9 cellular contexts compared by ENCODE assay signal in genomic region chr22:28829358-28830181, GRCh38. TPM values are rescaled to one million over a fixed set of nuclear protein-coding genes. Genes with fewer than 3 reads are reported as not detected.
DNase-seq lines count a peak whose midpoint lies in the region; ATAC-seq and TF ChIP-seq lines count a peak whose summit lies in the region.
"Had no signal": no experiment of that assay in that cellular context is flagged by ENCODE, and none has a peak within 500 bp of the region (broad histone marks: within the 10 kb centered on the region; RNA-seq: fewer than 3 reads in every experiment).

No MANE protein-coding gene starts in this region.

- no peaks in the 10 kb centered on the region for H3K9me3 ChIP-seq in gastroesophageal sphincter

- 33 to 34% methylated on average over 12 of the region's 12 CpGs for WGBS in gastroesophageal sphincter (ENCODE audit: low coverage in 1 of 2), 2 donors

- no peak overlapping the region for H3K4me3 ChIP-seq in gastroesophageal sphincter

- peak; percentile 87 for ATAC-seq in gastroesophageal sphincter
- ATAC-seq in omental fat pad (ENCODE audit: low FRiP score): peak; percentile 70
- ATAC-seq in GM18519 (IDR thresholded peaks at IDR 0.05; ENCODE audit: low FRiP score, unreplicated experiment): no peak

- peak in 3 of 4 experiments; percentile 96 to 98 (median 96) for TF ChIP-seq CTCF in gastroesophageal sphincter (IDR thresholded peaks at IDR 0.05)
- peak in 2 of 3 donors; percentile 91 to 92 for TF ChIP-seq CTCF in omental fat pad (IDR thresholded peaks at IDR 0.05)

- no peaks in the 10 kb centered on the region for H3K27me3 ChIP-seq in gastroesophageal sphincter

- H3K36me3 ChIP-seq in gastroesophageal sphincter: peaks cover 0 to 6% of the 10 kb centered on the region in 2 donors

- peak overlapping the region in 2 of 4 donors; percentile 11 to 49 for H3K27ac ChIP-seq in gastroesophageal sphincter
- no peak overlapping the region for H3K27ac ChIP-seq in substantia nigra (ENCODE audit: low read depth, low read length, poor library complexity, severe bottlenecking)
- H3K27ac ChIP-seq: epithelial cell of prostate had no signal

- DNase-seq in DMS153 treated with DMSO at 0.1 percent for 48 hours (lab: John Stamatoyannopoulos, UW; ENCODE audit: unreplicated experiment): peak; percentile 16
- peak in 62 of 76 experiments; percentile 3 to 77 (median 45) for DNase-seq in HUDEP-2 (lab: John Stamatoyannopoulos, UW; ENCODE audit: unreplicated experiment in 76 of 76)
- DNase-seq in SHP77 (lab: John Stamatoyannopoulos, UW): peak; percentile 60 to 63
- peak; percentile 67 for DNase-seq in activated gamma-delta T cell treated with anti-CD3 and anti-CD28 coated beads, Interleukin-2, amount 50 U/mL, for 16 hours (ENCODE audit: low read depth)
- DNase-seq in omental fat pad (ENCODE audit: low spot score): peak; percentile 64
- peak in 45 of 49 donors; percentile 1 to 80 (median 51) for DNase-seq in substantia nigra (lab: John Stamatoyannopoulos, UW)

- no peak for TF ChIP-seq POLR2A in gastroesophageal sphincter (IDR thresholded peaks at IDR 0.05)

- TF ChIP-seq EP300 in gastroesophageal sphincter (IDR thresholded peaks at IDR 0.05): no peak

- peaks cover 0 to 18% (median 0%) of the 10 kb centered on the region in 3 donors for H3K4me1 ChIP-seq in gastroesophageal sphincter

RNA-seq across cellular contexts. Expression of gene XBP1, which starts 29.2 kb away (rescaled TPM):
- total RNA-seq in gastroesophageal sphincter (100 to 1,000 TPM in 2 of 4 donors, 10 to 100 TPM in 2; 55.9 to 129 (median 92.3) TPM), omental fat pad (100 to 1,000 TPM; 208 to 343 (median 245) TPM)

RNA-seq across cellular contexts. Expression of gene ZNRF3, which starts 53.8 kb away (rescaled TPM):
- total RNA-seq in gastroesophageal sphincter (10 to 100 TPM; 14.8 to 27.7 (median 19.8) TPM), omental fat pad (10 to 100 TPM in 1 of 4 donors, 1 to 10 TPM in 3; 7.7 to 14.4 (median 8.2) TPM)

RNA-seq across cellular contexts. Expression of gene CCDC117, which starts 57.1 kb away (rescaled TPM):
- 10 to 100 TPM; 23.2 to 34.2 (median 25.7) TPM for total RNA-seq in gastroesophageal sphincter
- 10 to 100 TPM; 10.1 to 22.9 (median 18.2) TPM for total RNA-seq in omental fat pad

Comparison
In these comparisons a context has a peak if more than half of its experiments do, and no peak if none do; other contexts are left out.
1. DNase-seq: peak in every context shown above with its lines; median percentile 67 in activated gamma-delta T cell treated with anti-CD3 and anti-CD28 coated beads, Interleukin-2, amount 50 U/mL, for 16 hours; 64 in omental fat pad; 62 in SHP77; 51 in substantia nigra; 45 in HUDEP-2; 16 in DMS153 treated with DMSO at 0.1 percent for 48 hours.